ENCODE assay signal across 12 cellular contexts in the genomic region with DNA sequence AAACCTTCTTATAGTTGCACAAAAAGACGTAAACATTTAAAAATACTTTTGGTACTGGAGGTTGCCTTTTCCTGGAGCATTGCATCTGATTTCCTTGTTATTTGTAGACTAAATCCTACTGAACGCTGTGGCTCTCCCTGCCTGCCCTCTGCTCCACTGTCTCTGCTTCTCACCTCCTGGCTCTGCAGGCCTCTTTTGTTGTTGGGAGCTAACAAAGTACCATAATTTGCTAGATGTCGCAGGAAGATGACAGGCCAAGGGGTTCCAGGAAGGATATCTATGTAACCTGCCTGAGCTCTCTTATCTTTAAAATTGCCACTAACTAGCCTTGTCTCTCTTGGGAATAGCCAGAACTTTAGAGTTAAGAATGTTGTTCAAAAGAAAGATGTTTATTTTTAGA. TPM values are rescaled to one million over a fixed set of nuclear protein-coding genes. Genes with fewer than 3 reads are reported as not detected.
DNase-seq lines count a peak whose midpoint lies in the region; ATAC-seq, FAIRE-seq and TF ChIP-seq lines count a peak whose summit lies in the region.
"Had no signal": no experiment of that assay in that cellular context is flagged by ENCODE, and none has a peak within 500 bp of the region (broad histone marks: within the 10 kb centered on the region; RNA-seq: fewer than 3 reads in every experiment).

No MANE protein-coding gene starts in this region.

- peak overlapping the region; percentile 57; the same call in 1 of the 2 replicates for H3K14ac ChIP-seq in IMR-90 (replicated peaks; ENCODE audit: low read depth, low read length)

- H3K56ac ChIP-seq in IMR-90 (ENCODE audit: extremely low read depth, insufficient read depth, low read length): no peak overlapping the region

- H3K4ac ChIP-seq in IMR-90 (ENCODE audit: low read depth, low read length): no peak overlapping the region; the same call in 1 of the 2 replicates

- no peak overlapping the region; the same call in 1 of the 2 replicates for H2BK120ac ChIP-seq in IMR-90 (ENCODE audit: low read depth, low read length)

- H3K4me3 ChIP-seq in IMR-90 (ENCODE audit: insufficient read depth, low read depth, low read length) (no peak overlapping the region), K562 (no peak overlapping the region), spleen (no peak overlapping the region)

- no peak overlapping the region for H2BK20ac ChIP-seq in IMR-90 (ENCODE audit: low read depth, low read length)

- no peak overlapping the region for H2AFZ ChIP-seq in IMR-90 (replicated peaks; ENCODE audit: low read length, poor library complexity)
- H2AFZ ChIP-seq in K562 (ENCODE audit: low read depth, low read length): no peak overlapping the region

- H3K27me3 ChIP-seq in IMR-90 (ENCODE audit: control insufficient read depth, insufficient read depth, low read length) (no peaks in the 10 kb centered on the region), K562 (ENCODE audit: control insufficient read depth in 2 of 2, insufficient read depth in 2 of 2, low read length in 2 of 2) (no peaks in the 10 kb centered on the region), spleen (replicated peaks in 1 of 7) (no peaks in the 10 kb centered on the region)

- H3K9ac ChIP-seq in IMR-90 (ENCODE audit: low read depth, low read length) (no peak overlapping the region), K562 (ENCODE audit: insufficient read depth in 1 of 2, low read depth in 2 of 2, low read length in 2 of 2) (no peak overlapping the region)

- no peak overlapping the region for H4K5ac ChIP-seq in IMR-90 (ENCODE audit: low read depth, low read length)

- peaks cover 0 to 15% of the 10 kb centered on the region in 2 experiments; a peak in 2 of 4 replicates for H3K79me1 ChIP-seq in IMR-90 (ENCODE audit: low read depth in 1 of 2, low read length in 2 of 2)

- H3K27ac ChIP-seq in IMR-90 (ENCODE audit: insufficient read depth, low read length): no peak overlapping the region
- no peak overlapping the region for H3K27ac ChIP-seq in K562 (ENCODE audit: extremely low read depth, low read depth, low read length)
- H3K27ac ChIP-seq in spleen: peak overlapping the region in 7 of 8 donors; percentile 5 to 63 (median 53)

- H2AK9ac ChIP-seq in IMR-90 (replicated peaks; ENCODE audit: low read depth, low read length, poor library complexity): no peak overlapping the region

- no peak for ATAC-seq in IMR-90 (ENCODE audit: low read depth)
- no peak for ATAC-seq in K562

- no peak for DNase-seq in IMR-90
- DNase-seq in K562 (ENCODE audit: extremely low read depth in 1 of 4, low spot score in 3 of 4): peak in 1 of 4 experiments; percentile 3
- no peak for DNase-seq in spleen
- DNase-seq in occipital lobe (lab: John Stamatoyannopoulos, UW): no peak
- DNase-seq in activated gamma-delta T cell treated with Interleukin-2 at 50 U/mL for 16 hours: no peak
- no peak for DNase-seq in GM13977 (ENCODE audit: low spot score)
- DNase-seq in KBM-7: no peak
- DNase-seq: activated CD4-positive, alpha-beta T cell treated with anti-CD3 and anti-CD28 coated beads for 48 hours; activated naive CD4-positive, alpha-beta T cell treated with Interleukin-2 at 50 U/mL for 16 hours; CD4-positive, alpha-beta memory T cell; cortex of kidney had no signal

- intact Hi-C loops in IMR-90 (cut with micrococcal nuclease) (no loop called here), K562 (cut with micrococcal nuclease) (no loop called here), spleen (cut with DNase I; ENCODE audit: low total_unique reads) (no loop called here)

- TF ChIP-seq CTCF in IMR-90 (conservative IDR thresholded peaks at IDR 0.05; ENCODE audit: low read depth, low read length) (no peak), K562 (IDR thresholded peaks at IDR 0.05 in 2 of 3, conservative IDR thresholded peaks at IDR 0.05 in 1 of 3; ENCODE audit: insufficient read depth in 2 of 3, low read depth in 1 of 3, low read length in 3 of 3) (no peak), spleen (IDR thresholded peaks at IDR 0.05 in 8 of 11, conservative IDR thresholded peaks at IDR 0.05 in 3 of 11) (no peak), GM13977 (IDR thresholded peaks at IDR 0.05; ENCODE audit: extremely low read depth, insufficient read depth, missing control alignments) (no peak)

- no peak overlapping the region for H2AK5ac ChIP-seq in IMR-90 (ENCODE audit: low read depth, low read length)

- dilution Hi-C loops in IMR-90 (cut with HindIII; ENCODE audit: low sequenced_read_pairs, unreplicated experiment): no loop called here

- TF ChIP-seq RAD21 in IMR-90 (IDR thresholded peaks at IDR 0.05; ENCODE audit: low read length) (no peak), K562 (CRISPR knock-in tag; conservative IDR thresholded peaks at IDR 0.05 in 1 of 2, IDR thresholded peaks at IDR 0.05 in 1 of 2) (no peak)

- H3K9me1 ChIP-seq in IMR-90 (ENCODE audit: insufficient read depth, low read length) (peaks cover 11% of the 10 kb centered on the region), K562 (ENCODE audit: control insufficient read depth, insufficient read depth, low read length) (no peaks in the 10 kb centered on the region)

- H3K4me1 ChIP-seq in IMR-90 (ENCODE audit: control insufficient read depth, insufficient read depth, low read length): peaks cover 4% of the 10 kb centered on the region; the same call in 1 of the 2 replicates
- no peaks in the 10 kb centered on the region for H3K4me1 ChIP-seq in K562 (replicated peaks in 1 of 2; ENCODE audit: control insufficient read depth in 2 of 2, insufficient read depth in 2 of 2, low read length in 2 of 2)
- H3K4me1 ChIP-seq in spleen: peaks cover 14 to 69% (median 45%) of the 10 kb centered on the region in 6 donors

- H4K8ac ChIP-seq in IMR-90 (ENCODE audit: low read depth in 2 of 2, low read length in 2 of 2): no peak overlapping the region; a peak in 1 of 4 replicates

- POLR2A ChIA-PET in IMR-90 (lab: Charles Lee; ENCODE audit: unreplicated experiment): no interaction called here
- POLR2A ChIA-PET in K562 (lab: Yijun Ruan, JAX): no interaction called here

- H3K9me3 ChIP-seq in IMR-90 (ENCODE audit: control insufficient read depth, insufficient read depth, low read length) (no peaks in the 10 kb centered on the region), K562 (replicated peaks; ENCODE audit: control insufficient read depth, insufficient read depth, low read depth, low read length) (no peaks in the 10 kb centered on the region), spleen (no peaks in the 10 kb centered on the region)

- H2BK5ac ChIP-seq in IMR-90 (ENCODE audit: low read depth, low read length, poor library complexity, severe bottlenecking): no peak overlapping the region

- no peak overlapping the region for H3K18ac ChIP-seq in IMR-90 (ENCODE audit: low read depth, low read length)

- H3K4me2 ChIP-seq in IMR-90 (ENCODE audit: low read depth, low read length) (no peak overlapping the region), K562 (ENCODE audit: insufficient read depth, low read length) (no peak overlapping the region)

- H3K23ac ChIP-seq in IMR-90 (ENCODE audit: low read depth, low read length): peak overlapping the region; percentile 21; the same call in 1 of the 2 replicates

- H2BK15ac ChIP-seq in IMR-90 (ENCODE audit: low read depth, low read length): no peak overlapping the region

- H4K20me1 ChIP-seq in IMR-90 (ENCODE audit: insufficient read depth, low read length): no peaks in the 10 kb centered on the region
- H4K20me1 ChIP-seq in K562 (replicated peaks; ENCODE audit: control insufficient read depth, insufficient read depth, low read length): no peaks in the 10 kb centered on the region

- FAIRE-seq in K562 (lab: Jason Lieb, UNC) (no peak), islet of Langerhans (lab: Jason Lieb, UNC) (peak; percentile 75)

- no peaks in the 10 kb centered on the region for H3K36me3 ChIP-seq in IMR-90 (ENCODE audit: control insufficient read depth, insufficient read depth, low read length)
- no peaks in the 10 kb centered on the region for H3K36me3 ChIP-seq in K562 (ENCODE audit: control insufficient read depth, insufficient read depth, low read length)
- no peaks in the 10 kb centered on the region for H3K36me3 ChIP-seq in spleen

- BruUV-seq in IMR-90 (replicated peaks; lab: Mats Ljungman, UMichigan) (no TSS peak), K562 (replicated peaks; lab: Mats Ljungman, UMichigan) (no TSS peak)

- WGBS in IMR-90 (ENCODE audit: extremely low coverage in 2 of 2, insufficient read length in 1 of 2), 2 experiments: no CpG with 5 or more reads among the region's 3 CpGs
- WGBS in K562 (ENCODE audit: insufficient coverage, low coverage, missing lambda C conversion rate): 13% methylated on average over 3 of the region's 3 CpGs
- WGBS in spleen, 5 donors: 61 to 79% (median 64%) methylated on average over 3 of the region's 3 CpGs

- CTCF ChIA-PET in IMR-90 (lab: Yijun Ruan, JAX) (interaction anchor here (0.5 kb wide), 1 partner anchor 227 kb away, joined by 4 read pairs; no protein-coding TSS in a partner anchor), K562 (lab: Yijun Ruan, JAX; ENCODE audit: low intra/inter-chr PET ratio) (no interaction called here)

- H4K91ac ChIP-seq in IMR-90 (ENCODE audit: insufficient read depth, low read depth, low read length): no peak overlapping the region

- no peak for TF ChIP-seq EP300 in K562 (IDR thresholded peaks at IDR 0.05; ENCODE audit: low read length)

- no peak for TF ChIP-seq POLR2A in IMR-90 (IDR thresholded peaks at IDR 0.05; ENCODE audit: low read depth, low read length)
- no peak for TF ChIP-seq POLR2A in K562 (conservative IDR thresholded peaks at IDR 0.05)
- no peak for TF ChIP-seq POLR2A in spleen (IDR thresholded peaks at IDR 0.05)

- H3K79me2 ChIP-seq in K562 (ENCODE audit: control insufficient read depth, insufficient read depth, low read length): no peaks in the 10 kb centered on the region

- in situ Hi-C loops in IMR-90 (cut with MboI; ENCODE audit: low sequenced_read_pairs) (no loop called here), K562 (cut with MboI) (no loop called here), GM13977 (cut with MboI; ENCODE audit: low pct_unique_long_range_greater_than_20kb, low sequenced_read_pairs, unreplicated experiment) (no loop called here), KBM-7 (cut with MboI; ENCODE audit: low pct_unique_long_range_greater_than_20kb, low sequenced_read_pairs) (no loop called here)

RNA-seq across cellular contexts. Expression of a gene that starts 21.4 kb away (rescaled TPM):
- total RNA-seq in IMR-90 (2012; rRNA removed) (18.6 and 28.9 TPM in 2 replicates), K562 (2014; rRNA removed) (0.09 and 0.20 TPM in 2 replicates), K562 (2014; rRNA removed; fragmentation: Illumina TruSeq; extraction: Trizol) (0.11 and 0.38 TPM in 2 replicates), K562 (2015; rRNA removed; fragmentation: Illumina TruSeq; extraction: Trizol) (0.25 and 0.26 TPM in 2 replicates), K562 (2021) (0.53 and 0.81 TPM in 2 replicates), spleen (100 to 1,000 TPM; 128 to 173 (median 154) TPM), occipital lobe (94.8 TPM)
- polyA plus RNA-seq in IMR-90 (2012; rRNA removed) (5.2 and 5.8 TPM in 2 replicates), K562 (2011; rRNA removed) (0.06 and 0.23 TPM in 2 replicates), K562 (2014; fragmentation: Illumina TruSeq; extraction: Trizol) (0.06 and 0.07 TPM in 2 replicates), K562 (2014; fragmentation: Nextera tagmentation; extraction: Ambion mirVana) (under 1 TPM; 0.06 to 0.11 TPM), K562 (2014; rRNA removed) (0.13 and 0.20 TPM in 2 replicates), spleen (10 to 100 TPM; 16.0 to 25.5 (median 19.6) TPM)
- polyA plus RNA-seq in IMR-90 (2012; cell fraction: cytosol; rRNA removed): 3.9 and 4.1 TPM in 2 replicates
- polyA plus RNA-seq in IMR-90 (2012; cell fraction: nucleus; rRNA removed; ENCODE audit: low replicate concordance): 10.4 and 11.6 TPM in 2 replicates
- total RNA-seq in K562 (2011; cell fraction: chromatin; rRNA removed; ENCODE audit: low replicate concordance): 0.12 and 0.76 TPM in 2 replicates
- 0.17 and 0.92 TPM in 2 replicates for total RNA-seq in K562 (2011; cell fraction: nucleolus; rRNA removed)
- 0.44 and 1.2 TPM in 2 replicates for total RNA-seq in K562 (2011; cell fraction: nucleoplasm; rRNA removed)
- polyA plus RNA-seq in K562 (2011; cell fraction: cytosol; rRNA removed): 0.06 and 0.18 TPM in 2 replicates
- 0.07 and 0.18 TPM in 2 replicates for polyA plus RNA-seq in K562 (2011; cell fraction: nucleus; rRNA removed)
- polyA plus RNA-seq in K562 (2012): 0.57 and 1.7 TPM in 2 replicates
- polyA minus RNA-seq in K562 (2011; rRNA and poly(A)+ RNA removed): 0.24 and 0.77 TPM in 2 replicates
- 0.86 and 1.1 TPM in 2 replicates for polyA minus RNA-seq in K562 (2011; cell fraction: cytosol; rRNA and poly(A)+ RNA removed)
- 0.22 and 0.27 TPM in 2 replicates for polyA minus RNA-seq in K562 (2011; cell fraction: nucleus; rRNA and poly(A)+ RNA removed)

Comparison
In these comparisons a context has a peak if more than half of its experiments do, and no peak if none do; other contexts are left out.
1. H3K27ac ChIP-seq: peak in spleen (7 of 8); none in IMR-90 (single experiment) and K562 (single experiment).